17 cellular contexts compared by ENCODE assay signal in genomic region chr20:15482525-15482924, GRCh38.
"Had no signal": no experiment of that assay in that cellular context is flagged by ENCODE, and none has a peak within 500 bp of the region (broad histone marks: within the 10 kb centered on the region; RNA-seq: fewer than 3 reads in every experiment).

No MANE protein-coding gene starts in this region.

- H3K27ac Mint-ChIP-seq: activated CD4-positive, alpha-beta memory T cell treated with anti-CD3 and anti-CD28 coated beads for 36 hours; activated naive CD4-positive, alpha-beta T cell treated with anti-CD3 and anti-CD28 coated beads for 36 hours; activated T-helper 17 cell treated with anti-CD3 and anti-CD28 coated beads, Interleukin-2, amount 50 U/mL, for 72 hours; nephron had no signal

- H3K9me3 Mint-ChIP-seq: nephron had no signal

- H3K36me3 ChIP-seq: colonic mucosa, esophagus muscularis mucosa, tibial artery had no signal

- H3K4me1 ChIP-seq: body of pancreas, colonic mucosa, esophagus muscularis mucosa, tibial artery had no signal

- H3K4me3 Mint-ChIP-seq: activated CD4-positive, alpha-beta memory T cell treated with anti-CD3 and anti-CD28 coated beads for 36 hours; activated naive CD4-positive, alpha-beta T cell treated with anti-CD3 and anti-CD28 coated beads for 36 hours; activated T-helper 17 cell treated with anti-CD3 and anti-CD28 coated beads, Interleukin-2, amount 50 U/mL, for 72 hours; nephron had no signal

- H3K9me3 ChIP-seq: body of pancreas, colonic mucosa, tibial artery had no signal

- DNase-seq: activated CD4-positive, alpha-beta memory T cell treated with anti-CD3 and anti-CD28 coated beads for 36 hours; activated CD4-positive, alpha-beta T cell treated with anti-CD3 and anti-CD28 coated beads for 4 hours; activated naive CD4-positive, alpha-beta T cell treated with anti-CD3 and anti-CD28 coated beads for 36 hours; activated T-cell treated with anti-CD3 and anti-CD28 coated beads, Interleukin-2, amount 50 U/mL, for 1 hour; body of pancreas; caudate nucleus; colonic mucosa; left cardiac atrium; occipital lobe; stimulated activated CD4-positive, alpha-beta T cell treated with anti-CD3 and anti-CD28 coated beads, Interleukin-12 subunit alpha, Interleukin-12 subunit beta, amount 100 ng/mL, for 4 hours; stimulated activated CD4-positive, alpha-beta T cell treated with anti-CD3 and anti-CD28 coated beads, Interleukin-1b, Interleukin-23, amount 100 ng/mL, for 48 hours; stimulated activated naive CD8-positive, alpha-beta T cell treated with anti-CD3 and anti-CD28 coated beads, Interleukin-15, Interleukin-2, amounts not matched to agents 100 U/mL and 50 U/mL, for 24 hours; substantia nigra; tibial artery had no signal

- H3K36me3 Mint-ChIP-seq: activated CD4-positive, alpha-beta memory T cell treated with anti-CD3 and anti-CD28 coated beads for 36 hours had no signal

- H3K4me3 ChIP-seq: body of pancreas, colonic mucosa, esophagus muscularis mucosa, tibial artery had no signal

- H3K27me3 Mint-ChIP-seq: activated CD4-positive, alpha-beta memory T cell treated with anti-CD3 and anti-CD28 coated beads for 36 hours; activated T-helper 17 cell treated with anti-CD3 and anti-CD28 coated beads, Interleukin-2, amount 50 U/mL, for 72 hours had no signal

- H3K4me1 Mint-ChIP-seq: activated T-helper 17 cell treated with anti-CD3 and anti-CD28 coated beads, Interleukin-2, amount 50 U/mL, for 72 hours; nephron had no signal

- H3K27ac ChIP-seq: body of pancreas, colonic mucosa, esophagus muscularis mucosa, tibial artery had no signal

- H3K27me3 ChIP-seq: body of pancreas, colonic mucosa, esophagus muscularis mucosa, tibial artery had no signal

- ATAC-seq: activated T-helper 17 cell treated with anti-CD3 and anti-CD28 coated beads, Interleukin-2, amount 50 U/mL, for 72 hours; body of pancreas; left cardiac atrium; stimulated activated naive CD8-positive, alpha-beta T cell treated with anti-CD3 and anti-CD28 coated beads, Interleukin-15, Interleukin-2, amounts not matched to agents 100 U/mL and 50 U/mL, for 24 hours had no signal
